15 cellular contexts compared by ENCODE assay signal in the genomic region with DNA sequence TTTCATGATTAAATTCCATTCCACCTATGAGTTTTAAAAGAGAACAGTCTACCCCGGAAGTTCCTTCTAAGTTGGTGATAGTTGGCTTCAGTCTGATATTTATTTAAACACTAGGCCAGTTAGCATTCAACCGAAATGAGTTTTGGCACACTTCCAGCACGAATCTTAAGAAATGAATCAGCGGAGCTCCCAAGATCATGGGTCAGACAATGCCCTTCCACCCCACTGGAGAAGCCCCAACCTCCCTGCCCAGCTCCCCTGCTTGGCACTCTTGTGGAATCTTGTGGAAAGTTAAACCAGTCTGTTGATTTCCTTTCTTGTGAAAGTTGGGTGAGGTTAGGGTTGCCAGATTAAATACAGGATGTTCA.
DNase-seq lines count a peak whose midpoint lies in the region; ATAC-seq, FAIRE-seq and TF ChIP-seq lines count a peak whose summit lies in the region.
"Had no signal": no experiment of that assay in that cellular context is flagged by ENCODE, and none has a peak within 500 bp of the region (broad histone marks: within the 10 kb centered on the region; RNA-seq: fewer than 3 reads in every experiment).

No MANE protein-coding gene starts in this region.

- TF ChIP-seq CTCF in fibroblast of mammary gland (conservative IDR thresholded peaks at IDR 0.05; ENCODE audit: control insufficient read depth, insufficient read depth, low read depth, low read length) (no peak), retinal pigment epithelial cell (conservative IDR thresholded peaks at IDR 0.05; ENCODE audit: low read depth, low read length) (no peak)

- peak; percentile 23 for FAIRE-seq in H54 (lab: Jason Lieb, UNC)
- FAIRE-seq: GM12892 had no signal

- ATAC-seq in T-helper 17 cell (no peak), GM18517 (IDR thresholded peaks at IDR 0.05; ENCODE audit: unreplicated experiment) (no peak)
- ATAC-seq: activated CD4-positive, CD25-positive, alpha-beta regulatory T cell treated with anti-CD3 and anti-CD28 coated beads, Interleukin-2, amount 50 U/mL, for 24 hours had no signal

- H3K4me3 ChIP-seq in fibroblast of mammary gland (ENCODE audit: control insufficient read depth, low read depth, low read length): no peak overlapping the region
- no peak overlapping the region for H3K4me3 ChIP-seq in retinal pigment epithelial cell (ENCODE audit: low read length)

- no peaks in the 10 kb centered on the region for H3K4me1 Mint-ChIP-seq in T-helper 17 cell

- no peaks in the 10 kb centered on the region for H3K9me3 ChIP-seq in T-helper 17 cell (ENCODE audit: control insufficient read depth, low read length, poor library complexity, severe bottlenecking)

- H3K4me3 Mint-ChIP-seq in T-helper 17 cell: no peak overlapping the region
- H3K4me3 Mint-ChIP-seq: activated T-helper 1 cell treated with anti-CD3 and anti-CD28 coated beads, Interleukin-12 subunit alpha, Interleukin-12 subunit beta, Interleukin-2, Interleukin-4 antibody, amounts not matched to agents 30 ng/mL and 10 ng/mL and 1 ng/mL, durations not matched to agents 14 hours and 24 hours and 36 hours had no signal

- peaks cover 37% of the 10 kb centered on the region for H3K27me3 Mint-ChIP-seq in T-helper 17 cell

- H3K27ac Mint-ChIP-seq in T-helper 17 cell: no peak overlapping the region
- H3K27ac Mint-ChIP-seq: activated T-helper 1 cell treated with anti-CD3 and anti-CD28 coated beads, Interleukin-12 subunit alpha, Interleukin-12 subunit beta, Interleukin-2, Interleukin-4 antibody, amounts not matched to agents 30 ng/mL and 10 ng/mL and 1 ng/mL, durations not matched to agents 14 hours and 24 hours and 36 hours had no signal

- DNase-seq in H54 (ENCODE audit: insufficient read length, low spot score) (no peak), RPMI8226 (peak; percentile 6), fibroblast of mammary gland (ENCODE audit: low read depth) (peak; percentile 62), retinal pigment epithelial cell (ENCODE audit: low read depth) (peak; percentile 73), T-helper 17 cell (no peak), NCI-H345 (lab: John Stamatoyannopoulos, UW) (no peak), AG20443 (ENCODE audit: low spot score) (no peak)
- DNase-seq: caudate nucleus, foreskin melanocyte, left cardiac atrium, NCI-H526 had no signal

- no peak for TF ChIP-seq POLR2A in H54 (IDR thresholded peaks at IDR 0.05; ENCODE audit: low read depth, low read length)

- H3K36me3 Mint-ChIP-seq in T-helper 17 cell (ENCODE audit: low read depth): no peaks in the 10 kb centered on the region

Comparison
In these comparisons a context has a peak if more than half of its experiments do, and no peak if none do; other contexts are left out.
1. DNase-seq: peak in RPMI8226 (single experiment), fibroblast of mammary gland (single experiment) and retinal pigment epithelial cell (single experiment); none in H54 (single experiment), T-helper 17 cell (0 of 3), NCI-H345 (single experiment) and AG20443 (single experiment).